ENCODE assay signal across 17 cellular contexts in genomic region chr6:109434456-109434855, GRCh38. TPM values are rescaled to one million over a fixed set of nuclear protein-coding genes. Genes with fewer than 3 reads are reported as not detected.
DNase-seq lines count a peak whose midpoint lies in the region; ATAC-seq and TF ChIP-seq lines count a peak whose summit lies in the region.
"Had no signal": no experiment of that assay in that cellular context is flagged by ENCODE, and none has a peak within 500 bp of the region (broad histone marks: within the 10 kb centered on the region; RNA-seq: fewer than 3 reads in every experiment).

No MANE protein-coding gene starts in this region.

- no peaks in the 10 kb centered on the region; the same call in 1 of the 2 replicates for H3K27me3 ChIP-seq in BJ (ENCODE audit: control insufficient read depth, insufficient read depth, low read length)

- no peaks in the 10 kb centered on the region for H3K36me3 ChIP-seq in BJ (ENCODE audit: control insufficient read depth, insufficient read depth, low read length)

- ATAC-seq in HG03045 (IDR thresholded peaks at IDR 0.05; ENCODE audit: unreplicated experiment) (no peak), GM21515 (IDR thresholded peaks at IDR 0.05; ENCODE audit: unreplicated experiment) (no peak)
- ATAC-seq: A549, HCT116 had no signal

- H3K4me3 ChIP-seq in BJ (ENCODE audit: low read depth, low read length) = no peak overlapping the region
- H3K4me3 ChIP-seq: A549 had no signal

- POLR2A ChIA-PET in BJ (lab: Charles Lee) = no interaction called here

- CTCF ChIA-PET in BJ (lab: Yijun Ruan, JAX) = interaction anchor here (1.1 kb wide), 1 partner anchor 52 kb away, joined by 5 read pairs; the partner anchor contains the start of gene CD164

- TF ChIP-seq CTCF in BJ (IDR thresholded peaks at IDR 0.05; ENCODE audit: insufficient read depth, low read depth, low read length) = no peak

- DNase-seq in BJ (ENCODE audit: low read depth) = peak; percentile 46
- DNase-seq in LHCN-M2 (ENCODE audit: low read depth) = peak; percentile 20
- peak; percentile 51 for DNase-seq in epidermal melanocyte (ENCODE audit: insufficient read length, low spot score)
- DNase-seq in renal cortical epithelial cell (ENCODE audit: low read depth) = peak; percentile 58
- DNase-seq in iPS-NIHi7 (ENCODE audit: extremely low spot score) = no peak
- DNase-seq: AML-193; CD8-positive, alpha-beta memory T cell; KBM-7; NCI-H1105 treated with DMSO at 0.1 percent for 48 hours; NCI-H187; NCI-H446; NCI-H774; SHP77 treated with DMSO at 0.1 percent for 48 hours had no signal

RNA-seq across cellular contexts. Expression of gene PPIL6, which starts 6.0 kb away (rescaled TPM):
- 0.48 and 1.2 TPM in 2 replicates for polyA plus RNA-seq in BJ (2011; rRNA removed)
- polyA minus RNA-seq in BJ (2011; rRNA and poly(A)+ RNA removed) = 0.67 and 1.4 TPM in 2 replicates
- 0.32 and 1.6 TPM in 2 replicates for total RNA-seq in LHCN-M2 (2014; rRNA removed)
- 0.15 TPM for polyA plus RNA-seq in LHCN-M2 (2012)
- 0.17 and 13.3 TPM in 2 replicates for total RNA-seq in renal cortical epithelial cell

RNA-seq across cellular contexts. Expression of gene SMPD2, which starts 6.1 kb away (rescaled TPM):
- 7.7 and 9.8 TPM in 2 replicates for polyA plus RNA-seq in BJ (2011; rRNA removed)
- 9.4 and 15.5 TPM in 2 replicates for polyA minus RNA-seq in BJ (2011; rRNA and poly(A)+ RNA removed)
- total RNA-seq in LHCN-M2 (2014; rRNA removed) = 6.5 and 9.2 TPM in 2 replicates
- 5.1 TPM for polyA plus RNA-seq in LHCN-M2 (2012)
- 17.0 and 17.7 TPM in 2 replicates for total RNA-seq in renal cortical epithelial cell

RNA-seq across cellular contexts. Expression of gene MICAL1, which starts 21.1 kb away (rescaled TPM):
- 47.3 and 84.6 TPM in 2 replicates for polyA plus RNA-seq in BJ (2011; rRNA removed)
- 42.1 and 64.6 TPM in 2 replicates for polyA minus RNA-seq in BJ (2011; rRNA and poly(A)+ RNA removed)
- 147 and 151 TPM in 2 replicates for total RNA-seq in LHCN-M2 (2014; rRNA removed)
- 76.0 TPM for polyA plus RNA-seq in LHCN-M2 (2012)
- total RNA-seq in renal cortical epithelial cell = 37.9 and 41.2 TPM in 2 replicates

RNA-seq across cellular contexts. Expression of gene ZBTB24, which starts 48.6 kb away (rescaled TPM):
- 3.0 and 3.7 TPM in 2 replicates for polyA plus RNA-seq in BJ (2011; rRNA removed)
- polyA minus RNA-seq in BJ (2011; rRNA and poly(A)+ RNA removed) = 3.9 and 4.6 TPM in 2 replicates
- total RNA-seq in LHCN-M2 (2014; rRNA removed) (8.8 and 11.0 TPM in 2 replicates), renal cortical epithelial cell (8.0 and 16.1 TPM in 2 replicates)
- polyA plus RNA-seq in LHCN-M2 (2012) = 2.3 TPM

RNA-seq across cellular contexts. Expression of gene CD164, which starts 52.2 kb away (rescaled TPM):
- 298 and 418 TPM in 2 replicates for polyA plus RNA-seq in BJ (2011; rRNA removed)
- 191 and 286 TPM in 2 replicates for polyA minus RNA-seq in BJ (2011; rRNA and poly(A)+ RNA removed)
- total RNA-seq in LHCN-M2 (2014; rRNA removed) (255 and 329 TPM in 2 replicates), renal cortical epithelial cell (248 and 303 TPM in 2 replicates)
- 86.5 TPM for polyA plus RNA-seq in LHCN-M2 (2012)
